ENCODE assay signal across 1 cellular context in the genomic region with DNA sequence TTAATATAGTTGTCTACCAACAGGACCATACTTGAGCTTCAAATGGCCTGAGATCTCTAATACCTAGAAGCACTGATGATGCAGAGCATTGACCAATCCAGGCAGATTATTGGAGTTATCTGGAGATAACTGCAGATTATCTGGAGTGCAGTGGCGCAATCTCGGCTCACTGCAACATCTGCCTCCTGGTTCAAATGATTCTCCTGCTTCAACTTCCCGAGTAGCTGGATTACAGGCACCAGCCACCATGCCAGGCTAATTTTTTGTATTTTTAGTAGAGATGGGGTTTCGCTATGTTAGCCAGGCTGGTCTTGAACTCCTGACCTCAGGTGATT.
TF ChIP-seq lines count a peak whose summit lies in the region.

No MANE protein-coding gene starts in this region.

TF ChIP-seq in IMR-90, 13 proteins besides CTCF, POLR2A, EP300 and RAD21:
- TF ChIP-seq CEBPB (IDR thresholded peaks at IDR 0.05; ENCODE audit: low read depth, low read length) = peak; percentile 84
- 0 out of 2 replicates have a peak, but pooled peaks have one; percentile 0 for TF ChIP-seq BHLHE40 (IDR thresholded peaks at IDR 0.05; ENCODE audit: low read depth, low read length)
